Comparison of ENCODE assay signal across 11 cellular contexts in genomic region chr15:33985287-33985686, GRCh38. TPM values are rescaled to one million over a fixed set of nuclear protein-coding genes. Genes with fewer than 3 reads are reported as not detected.
A peak's percentile ranks its signal among the peaks of the same experiment; 100 is the strongest.
DNase-seq lines count a peak whose midpoint lies in the region; ATAC-seq, FAIRE-seq and TF ChIP-seq lines count a peak whose summit lies in the region.
"Had no signal": no experiment of that assay in that cellular context is flagged by ENCODE, and none has a peak within 500 bp of the region (broad histone marks: within the 10 kb centered on the region; RNA-seq: fewer than 3 reads in every experiment).

No MANE protein-coding gene starts in this region.

- DNase-seq in Daoy (ENCODE audit: low read depth) (peak; percentile 27), RCC 7860 (ENCODE audit: low spot score) (peak; percentile 22), epithelial cell of proximal tubule (ENCODE audit: low read depth) (peak; percentile 82), non-pigmented ciliary epithelial cell (ENCODE audit: low read depth) (peak; percentile 92), SW 1271 (lab: John Stamatoyannopoulos, UW) (no peak), GM19239 (ENCODE audit: insufficient read length, low spot score) (no peak), NCI-H748 treated with DMSO at 0.1 percent for 48 hours (lab: John Stamatoyannopoulos, UW) (no peak)
- DNase-seq: Calu3, MV-4-11 had no signal

- FAIRE-seq in RCC 7860 (lab: Jason Lieb, UNC) = no peak
- no peak for FAIRE-seq in GM19239 (lab: Jason Lieb, UNC)

- no peak overlapping the region for H3K4me3 ChIP-seq in epithelial cell of proximal tubule (ENCODE audit: low read depth, low read length)

- no peak for ATAC-seq in GM21576 (IDR thresholded peaks at IDR 0.05; ENCODE audit: unreplicated experiment)
- ATAC-seq: HCT116 had no signal

- no peak for TF ChIP-seq CTCF in epithelial cell of proximal tubule (conservative IDR thresholded peaks at IDR 0.05; ENCODE audit: low read depth, low read length)

RNA-seq across cellular contexts. Expression of gene CHRM5, which starts 17.0 kb away (rescaled TPM):
- total RNA-seq in Daoy (2014; rRNA removed; shearing (Covaris generic)) = 0.36 TPM in 1 of 2 replicates, not detected in the other
- total RNA-seq in epithelial cell of proximal tubule = not detected in 2 replicates
- total RNA-seq: Calu3 had no signal

RNA-seq across cellular contexts. Expression of gene AVEN, which starts 53.7 kb away (rescaled TPM):
- total RNA-seq in Daoy (2014; rRNA removed; shearing (Covaris generic)) = 21.4 and 22.7 TPM in 2 replicates
- 25.3 and 29.5 TPM in 2 replicates for total RNA-seq in epithelial cell of proximal tubule

Comparison
In these comparisons a context has a peak if more than half of its experiments do, and no peak if none do; other contexts are left out.
1. DNase-seq: peak in Daoy (single experiment), RCC 7860 (single experiment), epithelial cell of proximal tubule (single experiment) and non-pigmented ciliary epithelial cell (single experiment); none in SW 1271 (0 of 2), GM19239 (single experiment) and NCI-H748 treated with DMSO at 0.1 percent for 48 hours (single experiment).